Comparison of ENCODE assay signal across 24 cellular contexts in the genomic region with DNA sequence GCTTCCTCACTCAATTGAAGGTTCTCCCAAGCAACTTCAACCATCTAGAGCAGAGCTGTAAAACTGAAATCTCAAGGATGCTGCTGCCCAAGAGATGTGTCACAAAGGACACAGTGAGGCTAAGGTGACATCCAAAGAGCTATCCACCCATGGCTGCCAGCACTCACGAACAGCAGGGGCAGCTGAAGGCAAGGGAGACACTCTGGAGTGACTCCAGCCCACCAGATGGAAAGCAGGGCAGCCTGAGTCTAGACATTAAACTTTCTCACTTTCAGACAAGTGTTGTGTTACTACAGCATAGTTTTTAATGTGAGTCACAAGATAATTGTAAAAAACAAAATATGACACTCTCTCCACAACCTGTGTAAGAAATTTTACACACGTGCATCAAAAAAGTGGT.
DNase-seq lines count a peak whose midpoint lies in the region; ATAC-seq and TF ChIP-seq lines count a peak whose summit lies in the region.
"Had no signal": no experiment of that assay in that cellular context is flagged by ENCODE, and none has a peak within 500 bp of the region (broad histone marks: within the 10 kb centered on the region; RNA-seq: fewer than 3 reads in every experiment).

No MANE protein-coding gene starts in this region.

- intact Hi-C loops in left ventricle myocardium superior (cut with micrococcal nuclease) = no loop called here
- intact Hi-C loops in cardiac septum (cut with DNase I) = loop anchor here (10.0 kb wide), 1 partner anchor 117 kb away; the partner anchor contains the start of gene LARP4B

- no peaks in the 10 kb centered on the region for H3K27me3 ChIP-seq in upper lobe of left lung
- H3K27me3 ChIP-seq: BLaER1 treated with 17β-estradiol and CSF1 and Interleukin-3, amounts not matched to agents 10 nM and 100 nM; breast epithelium; dorsolateral prefrontal cortex; heart right ventricle; MG63 had no signal

- H3K4me1 ChIP-seq in upper lobe of left lung = peaks cover 4 to 24% (median 13%) of the 10 kb centered on the region in 4 donors
- H3K4me1 ChIP-seq: breast epithelium had no signal

- H3K9me3 ChIP-seq in upper lobe of left lung = no peaks in the 10 kb centered on the region
- H3K9me3 ChIP-seq: BLaER1 treated with 17β-estradiol and CSF1 and Interleukin-3, amounts not matched to agents 10 nM and 100 nM; breast epithelium; heart right ventricle; MG63 had no signal

- H3K4me3 ChIP-seq in astrocyte of the spinal cord (ENCODE audit: low read depth, low read length) = no peak overlapping the region
- H3K4me3 ChIP-seq in upper lobe of left lung = no peak overlapping the region
- H3K4me3 ChIP-seq: BLaER1 treated with 17β-estradiol and CSF1 and Interleukin-3, amounts not matched to agents 10 nM and 100 nM; breast epithelium; dorsolateral prefrontal cortex; heart right ventricle; MG63; SK-N-MC; skin epidermis had no signal

- TF ChIP-seq EP300 in upper lobe of left lung (IDR thresholded peaks at IDR 0.05) = no peak

- in situ Hi-C loops in astrocyte of the spinal cord (cut with HindIII; ENCODE audit: low sequenced_read_pairs) = no loop called here

- WGBS in upper lobe of left lung, 2 donors = 81 to 97% methylated on average over 2 of the region's 2 CpGs

- TF ChIP-seq POLR2A in upper lobe of left lung (IDR thresholded peaks at IDR 0.05) = no peak

- TF ChIP-seq CTCF in astrocyte of the spinal cord (IDR thresholded peaks at IDR 0.05; ENCODE audit: low read depth, low read length) (no peak), upper lobe of left lung (IDR thresholded peaks at IDR 0.05) (no peak)

- no peak for DNase-seq in left ventricle myocardium superior
- no peak for DNase-seq in cardiac septum (ENCODE audit: low spot score)
- peak; percentile 12 for DNase-seq in astrocyte of the spinal cord (ENCODE audit: low read depth, low spot score)
- DNase-seq in myocyte (ENCODE audit: low read depth) = peak; percentile 23
- DNase-seq in upper lobe of left lung = no peak
- DNase-seq: activated CD4-positive, alpha-beta T cell treated with anti-CD3 and anti-CD28 coated beads, Interleukin-2, amount 50 U/mL, for 1 hour; activated naive CD8-positive, alpha-beta T cell treated with anti-CD3 and anti-CD28 coated beads, Interleukin-2, amount 10 ng/mL, durations not matched to agents 7 days and 5 days; HCEC 1CT; heart right ventricle; MG63; NCI-H1436; NCI-H2171; NCI-H69; posterior cingulate gyrus; RPMI8226; stimulated activated CD4-positive, alpha-beta T cell treated with anti-CD3 and anti-CD28 coated beads, Interleukin-4, amount 100 ng/mL, for 24 hours had no signal

- peak; percentile 17 for ATAC-seq in left ventricle myocardium superior
- ATAC-seq in upper lobe of left lung (ENCODE audit: low FRiP score in 2 of 2) = no peak
- no peak for ATAC-seq in HG03097 (IDR thresholded peaks at IDR 0.05; ENCODE audit: low FRiP score, unreplicated experiment)
- no peak for ATAC-seq in HG03095 (IDR thresholded peaks at IDR 0.05; ENCODE audit: unreplicated experiment)
- ATAC-seq in GM21825 (IDR thresholded peaks at IDR 0.05; ENCODE audit: unreplicated experiment) = no peak

- peak overlapping the region; percentile 37 to 59 (median 52) for H3K27ac ChIP-seq in upper lobe of left lung
- H3K27ac ChIP-seq: breast epithelium, dorsolateral prefrontal cortex, SK-N-MC, skin epidermis had no signal

- peaks cover 26 to 98% (median 84%) of the 10 kb centered on the region in 4 donors for H3K36me3 ChIP-seq in upper lobe of left lung
- H3K36me3 ChIP-seq: breast epithelium had no signal

Comparison
In these comparisons a context has a peak if more than half of its experiments do, and no peak if none do; other contexts are left out.
1. DNase-seq: peak in astrocyte of the spinal cord (single experiment) and myocyte (single experiment); none in left ventricle myocardium superior (single experiment), cardiac septum (single experiment) and upper lobe of left lung (0 of 2).